Comparison of ENCODE assay signal across 12 cellular contexts in genomic region chr1:244409648-244410164, GRCh38. TPM values are rescaled to one million over a fixed set of nuclear protein-coding genes. Genes with fewer than 3 reads are reported as not detected.
DNase-seq lines count a peak whose midpoint lies in the region; ATAC-seq, FAIRE-seq and TF ChIP-seq lines count a peak whose summit lies in the region.
"Had no signal": no experiment of that assay in that cellular context is flagged by ENCODE, and none has a peak within 500 bp of the region (broad histone marks: within the 10 kb centered on the region; RNA-seq: fewer than 3 reads in every experiment).

No MANE protein-coding gene starts in this region.

- peak overlapping the region; percentile 76 for H3K27ac Mint-ChIP-seq in stimulated activated effector memory CD8-positive, alpha-beta T cell treated with anti-CD3 and anti-CD28 coated beads, Interleukin-12 subunit alpha, Interleukin-12 subunit beta, amount 100 ng/mL, for 72 hours

- no peaks in the 10 kb centered on the region for H3K27me3 ChIP-seq in right lobe of liver
- no peaks in the 10 kb centered on the region for H3K27me3 ChIP-seq in HepG2 (ENCODE audit: control insufficient read depth in 1 of 2, insufficient read depth in 2 of 2, low read length in 2 of 2)
- H3K27me3 ChIP-seq in neuronal stem cell (ENCODE audit: control insufficient read depth in 3 of 3, insufficient read depth in 3 of 3, low read depth in 1 of 3, low read length in 3 of 3), result no peaks in the 10 kb centered on the region

- H3K23ac ChIP-seq in neuronal stem cell (ENCODE audit: low read depth, low read length, poor library complexity), result no peak overlapping the region

- H3K36me3 ChIP-seq in right lobe of liver (peaks cover 0 to 22% (median 15%) of the 10 kb centered on the region in 4 donors), HepG2 (replicated peaks in 1 of 2; ENCODE audit: control insufficient read depth in 1 of 2, insufficient read depth in 2 of 2, low read length in 2 of 2) (peaks cover 7 to 40% of the 10 kb centered on the region in 2 experiments), neuronal stem cell (replicated peaks in 1 of 2; ENCODE audit: control insufficient read depth in 2 of 2, insufficient read depth in 2 of 2, low read length in 2 of 2) (peaks cover 17 to 85% of the 10 kb centered on the region in 2 donors)

- no peak for DNase-seq in right lobe of liver
- no peak for DNase-seq in HepG2 (ENCODE audit: low spot score)
- no peak for DNase-seq in stimulated activated effector memory CD8-positive, alpha-beta T cell treated with anti-CD3 and anti-CD28 coated beads, Interleukin-12 subunit alpha, Interleukin-12 subunit beta, amount 100 ng/mL, for 72 hours (ENCODE audit: low spot score in 2 of 2)
- DNase-seq in neuronal stem cell (ENCODE audit: low spot score), result no peak
- no peak for DNase-seq in DMS53 treated with DMSO at 0.1 percent for 48 hours (lab: John Stamatoyannopoulos, UW; ENCODE audit: unreplicated experiment)
- no peak for DNase-seq in SW480 (ENCODE audit: low spot score)
- DNase-seq: NCI-H526 treated with DMSO at 0.1 percent for 48 hours, nucleus accumbens had no signal

- CTCF ChIA-PET in HepG2 (lab: Yijun Ruan, JAX; ENCODE audit: low intra/inter-chr PET ratio, low total read pairs), result no interaction called here

- no peak for TF ChIP-seq RAD21 in HepG2 (CRISPR knock-in tag; IDR thresholded peaks at IDR 0.05)

- in situ Hi-C loops in HepG2 (cut with HindIII; ENCODE audit: extremely low pct_ligation_motif_present, low pct_unique_long_range_greater_than_20kb), result no loop called here

- no peak overlapping the region for H3K4me2 ChIP-seq in HepG2 (ENCODE audit: low read depth, low read length)
- H3K4me2 ChIP-seq in neuronal stem cell (ENCODE audit: insufficient read depth, low read length, poor library complexity, severe bottlenecking), result no peak overlapping the region

- H3K4me1 Mint-ChIP-seq in stimulated activated effector memory CD8-positive, alpha-beta T cell treated with anti-CD3 and anti-CD28 coated beads, Interleukin-12 subunit alpha, Interleukin-12 subunit beta, amount 100 ng/mL, for 72 hours, result peaks cover 36% of the 10 kb centered on the region

- no peak overlapping the region for H3K4me3 Mint-ChIP-seq in stimulated activated effector memory CD8-positive, alpha-beta T cell treated with anti-CD3 and anti-CD28 coated beads, Interleukin-12 subunit alpha, Interleukin-12 subunit beta, amount 100 ng/mL, for 72 hours
- H3K4me3 Mint-ChIP-seq: activated naive CD4-positive, alpha-beta T cell treated with anti-CD3 and anti-CD28 coated beads, Interleukin-2, amount 50 U/mL, for 24 hours had no signal

- intact Hi-C loops in right lobe of liver (cut with DNase I), result no loop called here
- intact Hi-C loops in HepG2 (cut with micrococcal nuclease; ENCODE audit: unreplicated experiment), result no loop called here

- H2BK120ac ChIP-seq in neuronal stem cell (ENCODE audit: low read depth, low read length), result no peak overlapping the region

- H2BK15ac ChIP-seq in neuronal stem cell (ENCODE audit: low read length), result no peak overlapping the region

- no peaks in the 10 kb centered on the region for H3K9me3 Mint-ChIP-seq in stimulated activated effector memory CD8-positive, alpha-beta T cell treated with anti-CD3 and anti-CD28 coated beads, Interleukin-12 subunit alpha, Interleukin-12 subunit beta, amount 100 ng/mL, for 72 hours

- H3K4me1 ChIP-seq in right lobe of liver, result no peaks in the 10 kb centered on the region
- H3K4me1 ChIP-seq in HepG2 (ENCODE audit: insufficient read depth, low read length), result no peaks in the 10 kb centered on the region
- H3K4me1 ChIP-seq in neuronal stem cell (ENCODE audit: control insufficient read depth in 2 of 2, insufficient read depth in 1 of 2, low read depth in 1 of 2, low read length in 2 of 2), result peaks cover 0 to 2% of the 10 kb centered on the region in 2 donors

- POLR2A ChIA-PET in HepG2 (lab: Yijun Ruan, JAX), result no interaction called here

- no peak overlapping the region for H2BK12ac ChIP-seq in neuronal stem cell (ENCODE audit: low read length)

- H4K20me1 ChIP-seq in HepG2 (ENCODE audit: insufficient read depth, low read length), result no peaks in the 10 kb centered on the region

- TF ChIP-seq EP300 in HepG2 (IDR thresholded peaks at IDR 0.05; ENCODE audit: low read depth in 2 of 2, low read length in 2 of 2) (no peak), HepG2 (CRISPR knock-in tag; IDR thresholded peaks at IDR 0.05; ENCODE audit: borderline replicate concordance) (no peak)

- 84% methylated on average over 4 of the region's 4 CpGs for WGBS in right lobe of liver (ENCODE audit: insufficient coverage, low coverage, low lambda C conversion rate, missing lambda C conversion rate)
- 95% methylated on average over 4 of the region's 4 CpGs for WGBS in HepG2 (ENCODE audit: low lambda C conversion rate)
- no CpG with 5 or more reads among the region's 4 CpGs for WGBS in neuronal stem cell (ENCODE audit: extremely low coverage in 2 of 2, insufficient read length in 2 of 2, insufficient replicate concordance in 1 of 2), 2 donors

- TF ChIP-seq CTCF in right lobe of liver (IDR thresholded peaks at IDR 0.05) (no peak), HepG2 (CRISPR knock-in tag; IDR thresholded peaks at IDR 0.05) (no peak)

- no peaks in the 10 kb centered on the region for H3K79me1 ChIP-seq in neuronal stem cell (ENCODE audit: low read depth, low read length)

- H3K9me3 ChIP-seq in right lobe of liver (no peaks in the 10 kb centered on the region), HepG2 (ENCODE audit: low read length) (no peaks in the 10 kb centered on the region), neuronal stem cell (replicated peaks in 1 of 2; ENCODE audit: control insufficient read depth in 2 of 2, insufficient read depth in 1 of 2, low read depth in 1 of 2, low read length in 2 of 2) (peaks cover 0 to 2% of the 10 kb centered on the region in 2 donors)

- H2AK5ac ChIP-seq in neuronal stem cell (ENCODE audit: low read depth, low read length), result no peak overlapping the region

- TF ChIP-seq POLR2A in right lobe of liver (IDR thresholded peaks at IDR 0.05) (no peak), HepG2 (IDR thresholded peaks at IDR 0.05; ENCODE audit: insufficient read depth in 1 of 2, low read depth in 2 of 2, low read length in 2 of 2) (no peak)

- no peak overlapping the region for H2BK5ac ChIP-seq in neuronal stem cell (ENCODE audit: low read length)

- FAIRE-seq in HepG2 (lab: Jason Lieb, UNC), result no peak
- FAIRE-seq: K562 had no signal

- H3K27ac ChIP-seq in right lobe of liver, result no peak overlapping the region
- H3K27ac ChIP-seq in HepG2 (ENCODE audit: extremely low read length, insufficient read depth, low read length), result no peak overlapping the region
- H3K27ac ChIP-seq in neuronal stem cell (replicated peaks; ENCODE audit: low read length), result no peak overlapping the region

- H3K4me3 ChIP-seq in right lobe of liver, result no peak overlapping the region
- H3K4me3 ChIP-seq in HepG2 (replicated peaks in 1 of 3; ENCODE audit: insufficient read depth in 1 of 3, low read depth in 2 of 3, low read length in 3 of 3), result no peak overlapping the region
- H3K4me3 ChIP-seq in neuronal stem cell (ENCODE audit: low read length in 2 of 2), result no peak overlapping the region
- H3K4me3 ChIP-seq: K562 had no signal

- H4K8ac ChIP-seq in neuronal stem cell (ENCODE audit: low read depth, low read length), result no peak overlapping the region

- H3K79me2 ChIP-seq in HepG2 (ENCODE audit: insufficient read depth, low read length), result no peaks in the 10 kb centered on the region

- ATAC-seq in right lobe of liver (peak in 3 of 4 donors; percentile 19 to 47 (median 45)), HepG2 (no peak), HG02610 (IDR thresholded peaks at IDR 0.05; ENCODE audit: unreplicated experiment) (peak; percentile 84), HG03457 (IDR thresholded peaks at IDR 0.05; ENCODE audit: unreplicated experiment) (peak; percentile 90)
- ATAC-seq in stimulated activated effector memory CD8-positive, alpha-beta T cell treated with anti-CD3 and anti-CD28 coated beads, Interleukin-12 subunit alpha, Interleukin-12 subunit beta, amount 100 ng/mL, for 72 hours, result peak; percentile 57
- ATAC-seq: K562 had no signal

- no peak overlapping the region for H3K14ac ChIP-seq in neuronal stem cell (ENCODE audit: low read length)

- no peak overlapping the region for H3K4ac ChIP-seq in neuronal stem cell (ENCODE audit: low read length)

- peaks cover 95% of the 10 kb centered on the region for H3K36me3 Mint-ChIP-seq in stimulated activated effector memory CD8-positive, alpha-beta T cell treated with anti-CD3 and anti-CD28 coated beads, Interleukin-12 subunit alpha, Interleukin-12 subunit beta, amount 100 ng/mL, for 72 hours

- H2AFZ ChIP-seq in HepG2 (ENCODE audit: low read length) (no peak overlapping the region), neuronal stem cell (ENCODE audit: low read length) (no peak overlapping the region)

- no peak overlapping the region for H3K9ac ChIP-seq in HepG2 (ENCODE audit: insufficient read depth, low read depth, low read length)
- no peak overlapping the region for H3K9ac ChIP-seq in neuronal stem cell (ENCODE audit: low read depth, low read length, poor library complexity)

- H3K18ac ChIP-seq in neuronal stem cell (ENCODE audit: low read length), result no peak overlapping the region

- BruUV-seq in HepG2 (replicated peaks; lab: Mats Ljungman, UMichigan), result no TSS peak

- H4K91ac ChIP-seq in neuronal stem cell (ENCODE audit: low read depth, low read length, poor library complexity), result no peak overlapping the region

RNA-seq across cellular contexts. Expression of gene ADSS2, which starts 42.0 kb away (rescaled TPM):
- 10 to 100 TPM in 5 of 6 experiments, 1 to 10 TPM in 1; 9.8 to 16.1 (median 14.5) TPM for total RNA-seq in right lobe of liver
- total RNA-seq in HepG2 (2016; rRNA removed; fragmentation: Illumina TruSeq; extraction: Trizol), result 43.4 and 63.3 TPM in 2 replicates
- 11.6 and 14.5 TPM in 2 replicates for total RNA-seq in HepG2 (2016; cell fraction: cytosol; rRNA removed; fragmentation: Illumina TruSeq; extraction: Trizol; ENCODE audit: low read depth)
- 47.0 and 64.0 TPM in 2 replicates for total RNA-seq in HepG2 (2016; cell fraction: insoluble cytoplasmic fraction; rRNA removed; fragmentation: Illumina TruSeq; extraction: Trizol)
- 23.6 and 26.8 TPM in 2 replicates for total RNA-seq in HepG2 (2016; cell fraction: membrane; rRNA removed; fragmentation: Illumina TruSeq; extraction: Trizol)
- 27.5 and 30.7 TPM in 2 replicates for total RNA-seq in HepG2 (2016; cell fraction: nucleus; rRNA removed; fragmentation: Illumina TruSeq; extraction: Trizol)
- 11.7 and 15.1 TPM in 2 replicates for polyA plus RNA-seq in HepG2 (2011; rRNA removed)
- polyA plus RNA-seq in HepG2 (2011; cell fraction: cytosol; rRNA removed), result 7.7 and 10.1 TPM in 2 replicates
- 5.4 and 8.1 TPM in 2 replicates for polyA plus RNA-seq in HepG2 (2011; cell fraction: nucleus; rRNA removed)
- polyA plus RNA-seq in HepG2 (2012), result 21.7 and 29.2 TPM in 2 replicates
- polyA plus RNA-seq in HepG2 (2016; cell fraction: cytosol; fragmentation: Illumina TruSeq; extraction: Trizol; ENCODE audit: low read depth), result 5.4 and 6.0 TPM in 2 replicates
- polyA plus RNA-seq in HepG2 (2016; cell fraction: insoluble cytoplasmic fraction; fragmentation: Illumina TruSeq; extraction: Trizol; ENCODE audit: low read depth), result 54.5 and 59.4 TPM in 2 replicates
- polyA plus RNA-seq in HepG2 (2016; cell fraction: membrane; fragmentation: Illumina TruSeq; extraction: Trizol; ENCODE audit: low read depth), result 12.4 and 14.9 TPM in 2 replicates
- 30.0 and 30.6 TPM in 2 replicates for polyA plus RNA-seq in HepG2 (2016; cell fraction: nucleus; fragmentation: Illumina TruSeq; extraction: Trizol; ENCODE audit: insufficient read depth, low read depth)
- 6.8 and 9.4 TPM in 2 replicates for polyA minus RNA-seq in HepG2 (2011; rRNA and poly(A)+ RNA removed; ENCODE audit: low replicate concordance)
- 14.9 and 15.1 TPM in 2 replicates for polyA minus RNA-seq in HepG2 (2011; cell fraction: cytosol; rRNA and poly(A)+ RNA removed)
- 27.2 and 30.6 TPM in 2 replicates for polyA minus RNA-seq in HepG2 (2011; cell fraction: nucleus; rRNA and poly(A)+ RNA removed)
- polyA plus RNA-seq in neuronal stem cell (2013, experiment 1 of 2), result 41.9 TPM
- 42.3 TPM for polyA plus RNA-seq in neuronal stem cell (2013, experiment 2 of 2)

RNA-seq across cellular contexts. Expression of gene CATSPERE, which starts 51.4 kb away (rescaled TPM):
- 1 to 10 TPM in 2 of 6 experiments, under 1 TPM in 4; 0.31 to 1.3 (median 0.70) TPM for total RNA-seq in right lobe of liver
- 0.15 and 0.51 TPM in 2 replicates for total RNA-seq in HepG2 (2016; rRNA removed; fragmentation: Illumina TruSeq; extraction: Trizol)
- total RNA-seq in HepG2 (2016; cell fraction: cytosol; rRNA removed; fragmentation: Illumina TruSeq; extraction: Trizol; ENCODE audit: low read depth), result 0.81 and 1.5 TPM in 2 replicates
- total RNA-seq in HepG2 (2016; cell fraction: insoluble cytoplasmic fraction; rRNA removed; fragmentation: Illumina TruSeq; extraction: Trizol), result 0.07 and 0.39 TPM in 2 replicates
- 0.76 and 1.1 TPM in 2 replicates for total RNA-seq in HepG2 (2016; cell fraction: membrane; rRNA removed; fragmentation: Illumina TruSeq; extraction: Trizol)
- 0.94 and 1.4 TPM in 2 replicates for total RNA-seq in HepG2 (2016; cell fraction: nucleus; rRNA removed; fragmentation: Illumina TruSeq; extraction: Trizol)
- polyA plus RNA-seq in HepG2 (2011; rRNA removed), result 0.26 and 0.34 TPM in 2 replicates
- polyA plus RNA-seq in HepG2 (2011; cell fraction: cytosol; rRNA removed), result 0.01 and 0.12 TPM in 2 replicates
- 0.90 and 1.5 TPM in 2 replicates for polyA plus RNA-seq in HepG2 (2011; cell fraction: nucleus; rRNA removed)
- 0.21 and 0.31 TPM in 2 replicates for polyA plus RNA-seq in HepG2 (2012)
- polyA plus RNA-seq in HepG2 (2016; cell fraction: cytosol; fragmentation: Illumina TruSeq; extraction: Trizol; ENCODE audit: low read depth), result not detected in 2 replicates
- polyA plus RNA-seq in HepG2 (2016; cell fraction: insoluble cytoplasmic fraction; fragmentation: Illumina TruSeq; extraction: Trizol; ENCODE audit: low read depth), result not detected in 2 replicates
- not detected in 2 replicates for polyA plus RNA-seq in HepG2 (2016; cell fraction: membrane; fragmentation: Illumina TruSeq; extraction: Trizol; ENCODE audit: low read depth)
- polyA plus RNA-seq in HepG2 (2016; cell fraction: nucleus; fragmentation: Illumina TruSeq; extraction: Trizol; ENCODE audit: insufficient read depth, low read depth), result 0.64 and 1.1 TPM in 2 replicates
- 1.4 TPM in 2 replicates for polyA minus RNA-seq in HepG2 (2011; rRNA and poly(A)+ RNA removed; ENCODE audit: low replicate concordance)
- polyA minus RNA-seq in HepG2 (2011; cell fraction: cytosol; rRNA and poly(A)+ RNA removed), result not detected in 2 replicates
- 2.1 and 2.3 TPM in 2 replicates for polyA minus RNA-seq in HepG2 (2011; cell fraction: nucleus; rRNA and poly(A)+ RNA removed)
- polyA plus RNA-seq in neuronal stem cell (2013, experiment 1 of 2), result 0.26 TPM
- polyA plus RNA-seq in neuronal stem cell (2013, experiment 2 of 2), result 0.35 TPM
